8 cellular contexts compared by ENCODE assay signal in the genomic region with DNA sequence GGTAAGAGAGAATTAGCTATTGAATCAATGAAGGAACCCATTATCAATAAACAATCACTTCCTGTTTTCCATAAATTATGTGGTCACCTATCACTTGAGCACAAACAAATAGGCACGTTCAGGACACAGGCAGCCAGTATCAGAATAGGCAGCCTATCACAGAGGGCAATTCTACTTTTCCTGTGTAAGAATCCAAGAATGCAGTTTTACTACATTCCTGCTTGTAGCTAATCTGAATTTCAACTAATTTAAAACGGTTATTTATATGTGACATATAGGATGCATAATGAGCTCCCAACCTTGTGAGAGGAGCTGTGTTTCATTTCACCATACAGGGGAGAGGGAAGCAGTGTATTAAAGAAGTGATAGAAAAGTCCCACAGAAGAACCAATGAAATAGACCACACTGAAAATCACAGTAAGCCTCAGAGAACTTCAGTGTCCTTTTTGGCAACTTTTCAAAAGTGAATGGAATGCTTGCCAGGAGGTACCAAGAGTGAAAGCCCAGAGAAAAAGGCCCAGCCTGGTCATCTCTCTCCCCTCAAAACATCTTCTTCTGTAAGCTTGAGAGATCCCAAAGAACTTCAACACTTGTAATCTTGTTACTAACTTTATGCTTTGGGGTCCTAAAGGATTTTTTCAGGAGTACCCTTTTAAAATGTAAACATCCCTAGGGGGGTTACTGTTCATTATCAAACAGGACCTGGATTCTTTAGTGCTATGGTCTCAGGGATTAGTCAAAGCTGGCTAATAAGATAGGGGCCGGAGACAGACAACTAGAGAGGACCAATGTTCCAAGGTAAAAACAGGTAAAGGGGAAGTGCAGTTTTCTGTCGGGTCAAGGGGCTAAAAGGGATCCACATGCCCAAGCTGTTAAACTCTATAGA. TPM values are rescaled to one million over a fixed set of nuclear protein-coding genes. Genes with fewer than 3 reads are reported as not detected.
DNase-seq lines count a peak whose midpoint lies in the region; ATAC-seq and TF ChIP-seq lines count a peak whose summit lies in the region.

No MANE protein-coding gene starts in this region.

- ATAC-seq in DND-41 (ENCODE audit: insufficient read depth, low read depth) (no peak), HG02763 (IDR thresholded peaks at IDR 0.05; ENCODE audit: unreplicated experiment) (no peak), GM21529 (IDR thresholded peaks at IDR 0.05; ENCODE audit: unreplicated experiment) (no peak)

- TF ChIP-seq POLR2A in testis (IDR thresholded peaks at IDR 0.05), result no peak

- H3K27ac ChIP-seq in DND-41 (ENCODE audit: low read length) (peak overlapping the region; percentile 74), testis (peak overlapping the region; percentile 92 to 94)

- intact Hi-C loops in testis (cut with DNase I; ENCODE audit: low total_unique reads), result no loop called here

- H3K9ac ChIP-seq in DND-41 (ENCODE audit: low read depth, low read length), result peak overlapping the region; percentile 90

- peak overlapping the region; percentile 83 for H3K4me2 ChIP-seq in DND-41 (ENCODE audit: insufficient read depth, low read length)

- WGBS in testis, 2 donors, result 18 to 25% methylated on average over 4 of the region's 4 CpGs

- no peaks in the 10 kb centered on the region for H4K20me1 ChIP-seq in DND-41 (ENCODE audit: insufficient read depth, low read length)

- H3K27me3 ChIP-seq in DND-41 (ENCODE audit: insufficient read depth, low read length, poor library complexity), result no peaks in the 10 kb centered on the region
- no peaks in the 10 kb centered on the region for H3K27me3 ChIP-seq in testis

- H3K79me2 ChIP-seq in DND-41 (ENCODE audit: insufficient read depth, low read length), result peaks cover 20% of the 10 kb centered on the region

- DNase-seq in DND-41 (no peak), astrocyte of the cerebellum (ENCODE audit: low read depth) (peak; percentile 15), kidney tubule cell (ENCODE audit: low spot score) (peak; percentile 75), testis (no peak), activated gamma-delta T cell treated with Interleukin-2 at 50 U/mL for 16 hours (no peak)
- no peak for DNase-seq in Jurkat, Clone E6-1 (ENCODE audit: low read depth, low spot score)

- H3K36me3 ChIP-seq in DND-41 (ENCODE audit: insufficient read depth, low read length), result peaks cover 21% of the 10 kb centered on the region; the same call in 1 of the 2 replicates
- H3K36me3 ChIP-seq in testis (ENCODE audit: low read depth, missing control alignments), result no peaks in the 10 kb centered on the region

- TF ChIP-seq CTCF in DND-41 (IDR thresholded peaks at IDR 0.05; ENCODE audit: borderline replicate concordance, extremely low read depth, low read length, poor library complexity, severe bottlenecking) (no peak), astrocyte of the cerebellum (IDR thresholded peaks at IDR 0.05; ENCODE audit: low read depth, low read length, missing control alignments) (no peak), testis (IDR thresholded peaks at IDR 0.05) (no peak)

- H3K4me3 ChIP-seq in DND-41 (ENCODE audit: low read depth in 1 of 2, low read length in 2 of 2) (peak overlapping the region; percentile 22 to 68; a peak in 3 of 4 replicates), astrocyte of the cerebellum (ENCODE audit: low read depth, low read length) (peak overlapping the region; percentile 59), testis (peak overlapping the region; percentile 83 to 90)
- H3K4me3 ChIP-seq in Jurkat, Clone E6-1 (ENCODE audit: low read length), result peak overlapping the region; percentile 72

- H3K4me1 ChIP-seq in DND-41 (ENCODE audit: insufficient read depth, low read length) (peaks cover 38% of the 10 kb centered on the region), testis (peaks cover 9% of the 10 kb centered on the region)

- H3K9me3 ChIP-seq in DND-41 (ENCODE audit: insufficient read depth, low read length, severe bottlenecking) (no peaks in the 10 kb centered on the region), testis (no peaks in the 10 kb centered on the region)

- in situ Hi-C loops in astrocyte of the cerebellum (cut with HindIII; ENCODE audit: low sequenced_read_pairs), result no loop called here

- peak overlapping the region; percentile 83 for H2AFZ ChIP-seq in DND-41 (ENCODE audit: low read depth, low read length)

RNA-seq across cellular contexts. Expression of gene IMMP2L, which starts 1.3 kb away (rescaled TPM):
- polyA plus RNA-seq in Jurkat, Clone E6-1 (2012; ENCODE audit: insufficient read depth, insufficient read length), result 15.2 TPM
- total RNA-seq in testis, result 10 to 100 TPM; 10.7 to 12.4 TPM
- polyA plus RNA-seq in testis (ENCODE audit: insufficient read depth, low read depth, low replicate concordance), result 11.2 TPM

Comparison
In these comparisons a context has a peak if more than half of its experiments do, and no peak if none do; other contexts are left out.
1. DNase-seq: peak in astrocyte of the cerebellum (single experiment) and kidney tubule cell (single experiment); none in DND-41 (single experiment), Jurkat, Clone E6-1 (single experiment), testis (single experiment) and activated gamma-delta T cell treated with Interleukin-2 at 50 U/mL for 16 hours (single experiment).
2. Peak in every context shown above with its lines, with median percentiles within 50 percentile points of each other: H3K4me3 ChIP-seq.